In the genomic region with DNA sequence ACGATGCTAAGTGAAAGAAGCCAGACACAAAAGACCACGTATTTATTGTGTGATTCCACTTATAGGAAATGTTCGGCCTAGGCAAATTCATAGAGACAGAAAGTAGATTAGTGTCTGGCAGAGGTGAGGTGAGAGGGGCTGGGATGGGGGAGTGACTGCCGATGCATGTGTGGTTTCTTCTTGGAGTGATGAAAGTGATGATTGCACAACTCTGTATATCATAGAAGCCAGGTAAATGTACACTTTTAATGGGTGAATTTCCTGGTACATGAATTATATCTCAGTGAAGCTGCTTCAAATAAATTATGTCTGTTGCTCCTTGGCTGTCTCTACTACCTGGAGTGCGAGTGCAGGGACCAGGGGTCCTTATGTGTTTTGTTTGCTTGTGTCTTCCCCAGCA, we compare ENCODE assay signal across 9 cellular contexts.
"Had no signal": no experiment of that assay in that cellular context is flagged by ENCODE, and none has a peak within 500 bp of the region (broad histone marks: within the 10 kb centered on the region; RNA-seq: fewer than 3 reads in every experiment).

No MANE protein-coding gene starts in this region.

- DNase-seq: GM23248, GOT3, H7, HFFc6, KG1 had no signal

- H3K27ac ChIP-seq: GM23248, HL-60 had no signal

- H3K4me3 ChIP-seq: GM23248, HAP-1 had no signal

- ATAC-seq: HCT116 had no signal

- H3K4me1 ChIP-seq: HAP-1 had no signal

- H3K9ac ChIP-seq: GM23248 had no signal

- H3K36me3 Mint-ChIP-seq: IgD-negative memory B cell had no signal

- H3K4me3 Mint-ChIP-seq: HFFc6, IgD-negative memory B cell had no signal

- H2AFZ ChIP-seq: GM23248 had no signal

- H3K36me3 ChIP-seq: HAP-1 had no signal

- H3K9me3 ChIP-seq: HAP-1 had no signal

- H3K27ac Mint-ChIP-seq: HFFc6, IgD-negative memory B cell had no signal

- H3K9me3 Mint-ChIP-seq: HFFc6 had no signal
